Comparison of ENCODE assay signal across 13 cellular contexts in the genomic region with DNA sequence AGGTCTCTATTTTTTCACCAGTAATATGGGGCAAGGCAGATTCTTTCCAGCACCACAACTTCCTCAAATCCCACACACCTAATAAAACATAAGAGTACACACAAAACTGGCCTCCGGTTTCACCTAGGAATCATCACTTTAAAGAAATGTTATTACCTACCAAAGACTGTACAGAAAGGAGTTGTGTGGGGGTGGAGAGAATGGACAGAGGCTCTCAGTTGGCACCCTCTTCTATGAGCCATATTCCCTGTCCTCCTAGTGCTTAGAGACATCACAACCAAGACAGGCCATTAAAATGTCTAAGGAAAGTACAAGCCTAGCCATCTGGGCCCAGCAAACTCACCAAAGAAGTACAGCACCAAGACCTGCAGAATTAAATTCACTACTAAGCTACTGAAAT. TPM values are rescaled to one million over a fixed set of nuclear protein-coding genes. Genes with fewer than 3 reads are reported as not detected.
A peak's percentile ranks its signal among the peaks of the same experiment; 100 is the strongest.
DNase-seq lines count a peak whose midpoint lies in the region; ATAC-seq and TF ChIP-seq lines count a peak whose summit lies in the region.
"Had no signal": no experiment of that assay in that cellular context is flagged by ENCODE, and none has a peak within 500 bp of the region (broad histone marks: within the 10 kb centered on the region; RNA-seq: fewer than 3 reads in every experiment).

No MANE protein-coding gene starts in this region.

- H4K20me1 ChIP-seq in Loucy (ENCODE audit: insufficient read depth, low read length, poor library complexity, severe bottlenecking): no peaks in the 10 kb centered on the region

- H3K27me3 ChIP-seq in AG04450 (ENCODE audit: control insufficient read depth, insufficient read depth, low read length): no peaks in the 10 kb centered on the region
- no peaks in the 10 kb centered on the region for H3K27me3 ChIP-seq in Loucy (ENCODE audit: insufficient read depth, low read length, poor library complexity, severe bottlenecking)
- H3K27me3 ChIP-seq in esophagus squamous epithelium: no peaks in the 10 kb centered on the region
- no peaks in the 10 kb centered on the region for H3K27me3 ChIP-seq in prostate gland (replicated peaks; ENCODE audit: insufficient read depth)
- H3K27me3 ChIP-seq in MG63: no peaks in the 10 kb centered on the region

- WGBS in esophagus squamous epithelium, 2 donors: 82 to 85% methylated on average over 1 of the region's 1 CpG
- WGBS in prostate gland: 4% methylated on average over 1 of the region's 1 CpG

- TF ChIP-seq CTCF in AG04450 (IDR thresholded peaks at IDR 0.05; ENCODE audit: low read depth, low read length) (no peak), Loucy (conservative IDR thresholded peaks at IDR 0.05; ENCODE audit: low read length) (no peak), esophagus squamous epithelium (IDR thresholded peaks at IDR 0.05) (no peak), prostate gland (IDR thresholded peaks at IDR 0.05) (no peak)

- H3K9me2 ChIP-seq in Loucy (replicated peaks; ENCODE audit: low read depth, low read length): no peaks in the 10 kb centered on the region

- H3K36me3 ChIP-seq in Loucy (ENCODE audit: insufficient read depth, low read length) (no peaks in the 10 kb centered on the region), esophagus squamous epithelium (no peaks in the 10 kb centered on the region), prostate gland (no peaks in the 10 kb centered on the region), MG63 (no peaks in the 10 kb centered on the region)

- no peak for TF ChIP-seq POLR2A in esophagus squamous epithelium (IDR thresholded peaks at IDR 0.05)
- TF ChIP-seq POLR2A in prostate gland (IDR thresholded peaks at IDR 0.05): no peak

- no peak for ATAC-seq in HG02970 (IDR thresholded peaks at IDR 0.05; ENCODE audit: low FRiP score, unreplicated experiment)
- ATAC-seq: effector memory CD8-positive, alpha-beta T cell had no signal

- no peaks in the 10 kb centered on the region for H3F3A ChIP-seq in Loucy (ENCODE audit: low read depth)

- no peak overlapping the region for H2AFZ ChIP-seq in Loucy (ENCODE audit: low read length)

- H3K4me2 ChIP-seq in Loucy (ENCODE audit: low read depth, low read length, poor library complexity, severe bottlenecking): peak overlapping the region; percentile 67

- H3K9me3 ChIP-seq in AG04450 (ENCODE audit: control insufficient read depth, insufficient read depth, low read length) (no peaks in the 10 kb centered on the region), Loucy (ENCODE audit: insufficient read depth, low read depth, low read length) (no peaks in the 10 kb centered on the region), esophagus squamous epithelium (no peaks in the 10 kb centered on the region), prostate gland (no peaks in the 10 kb centered on the region), MG63 (no peaks in the 10 kb centered on the region)

- CTCF ChIA-PET in AG04450 (lab: Charles Lee): interaction anchor here (1.4 kb wide), 1 partner anchor 12 kb away, joined by 3 read pairs; no protein-coding TSS in a partner anchor

- H3K27ac ChIP-seq in AG04450 (ENCODE audit: low read depth, low read length) (peak overlapping the region; percentile 73), esophagus squamous epithelium (peak overlapping the region in 3 of 4 donors; percentile 49 to 85 (median 85)), prostate gland (peak overlapping the region; percentile 48 to 78)

- H3K4me1 ChIP-seq in Loucy (ENCODE audit: insufficient read depth, low read length, poor library complexity, severe bottlenecking) (peaks cover 49% of the 10 kb centered on the region), esophagus squamous epithelium (peaks cover 6 to 74% (median 29%) of the 10 kb centered on the region in 3 donors), prostate gland (replicated peaks) (peaks cover 26% of the 10 kb centered on the region)

- no peak for DNase-seq in AG04450 (ENCODE audit: low read depth, low spot score)
- DNase-seq in esophagus squamous epithelium (lab: John Stamatoyannopoulos, UW): no peak
- DNase-seq in prostate gland (ENCODE audit: low spot score): no peak
- no peak for DNase-seq in NCI-H2081 treated with DMSO at 0.1 percent for 48 hours (lab: John Stamatoyannopoulos, UW)
- DNase-seq in MG63: no peak
- no peak for DNase-seq in activated CD8-positive, alpha-beta memory T cell treated with anti-CD3 and anti-CD28 coated beads for 24 hours
- DNase-seq: DMS53; effector memory CD8-positive, alpha-beta T cell; hippocampal formation; Karpas-422; RPMI8226 had no signal

- POLR2A ChIA-PET in AG04450 (lab: Yijun Ruan, JAX): interaction anchor here (1.2 to 2.1 kb wide), 2 partner anchors 23 to 39 kb away, joined by 13 to 25 read pairs; no protein-coding TSS in a partner anchor

- H3K79me2 ChIP-seq in Loucy (ENCODE audit: insufficient read depth, low read length): peaks cover 3% of the 10 kb centered on the region; the same call in 1 of the 2 replicates

- no peak overlapping the region for H3K4me3 ChIP-seq in AG04450 (ENCODE audit: low read depth, low read length)
- H3K4me3 ChIP-seq in Loucy (ENCODE audit: low read length, poor library complexity, severe bottlenecking): no peak overlapping the region
- no peak overlapping the region for H3K4me3 ChIP-seq in esophagus squamous epithelium
- no peak overlapping the region for H3K4me3 ChIP-seq in prostate gland
- no peak overlapping the region for H3K4me3 ChIP-seq in MG63

- intact Hi-C loops in esophagus squamous epithelium (cut with DNase I) (no loop called here), prostate gland (cut with DNase I) (loop anchor here (5.0 kb wide), 1 partner anchor 55 kb away; a partner anchor contains a TSS)

- peak overlapping the region; percentile 45 for H3K9ac ChIP-seq in Loucy (ENCODE audit: low read depth, low read length, poor library complexity, severe bottlenecking)

RNA-seq across cellular contexts. Expression of a gene that starts 56.1 kb away (rescaled TPM):
- polyA plus RNA-seq in AG04450 (2011; rRNA removed): 253 and 288 TPM in 2 replicates
- polyA minus RNA-seq in AG04450 (2011; rRNA and poly(A)+ RNA removed): 393 and 415 TPM in 2 replicates
- 10 to 100 TPM; 33.3 to 69.6 (median 46.3) TPM for total RNA-seq in esophagus squamous epithelium
- total RNA-seq in prostate gland: 10 to 100 TPM; 59.8 to 79.4 TPM
- 64.2 and 65.6 TPM in 2 replicates for total RNA-seq in MG63 (2014; rRNA removed; shearing (Covaris generic); ENCODE audit: low replicate concordance)
